Comparison of ENCODE assay signal across 9 cellular contexts in the genomic region with DNA sequence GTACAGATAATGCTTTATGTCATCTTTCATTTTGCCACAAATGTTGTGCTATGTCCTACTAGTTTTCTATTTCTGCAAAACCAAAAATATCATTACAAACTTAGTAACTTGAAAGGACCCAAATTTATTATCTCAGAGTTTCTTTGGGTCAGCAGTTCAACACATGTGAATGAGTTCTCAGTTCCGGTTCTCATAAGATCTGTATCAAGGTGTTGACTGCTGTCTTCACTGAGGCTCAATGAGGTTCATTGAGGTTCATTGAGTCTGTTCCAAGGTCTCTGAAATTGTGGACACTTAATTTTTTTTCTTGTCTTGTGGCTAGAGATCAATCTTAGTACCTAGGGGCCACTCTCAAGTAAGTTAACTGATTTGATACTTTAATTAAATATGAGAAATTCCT.
"Had no signal": no experiment of that assay in that cellular context is flagged by ENCODE, and none has a peak within 500 bp of the region (broad histone marks: within the 10 kb centered on the region; RNA-seq: fewer than 3 reads in every experiment).

No MANE protein-coding gene starts in this region.

- H3K9ac ChIP-seq: GM23248 had no signal

- ATAC-seq: GM23338, HCT116 had no signal

- DNase-seq: GM23248, GOT3, H7, H9, HCEC 1CT, HFFc6 had no signal

- H3K4me2 ChIP-seq: GM23338 had no signal

- H3K4me3 ChIP-seq: GM23248, GM23338, HAP-1 had no signal

- H3K36me3 ChIP-seq: HAP-1 had no signal

- H3K4me1 ChIP-seq: HAP-1 had no signal

- H3K27ac ChIP-seq: GM23248 had no signal

- H2AFZ ChIP-seq: GM23248, GM23338 had no signal

- H3K9me3 ChIP-seq: HAP-1 had no signal
